8 cellular contexts compared by ENCODE assay signal in the genomic region with DNA sequence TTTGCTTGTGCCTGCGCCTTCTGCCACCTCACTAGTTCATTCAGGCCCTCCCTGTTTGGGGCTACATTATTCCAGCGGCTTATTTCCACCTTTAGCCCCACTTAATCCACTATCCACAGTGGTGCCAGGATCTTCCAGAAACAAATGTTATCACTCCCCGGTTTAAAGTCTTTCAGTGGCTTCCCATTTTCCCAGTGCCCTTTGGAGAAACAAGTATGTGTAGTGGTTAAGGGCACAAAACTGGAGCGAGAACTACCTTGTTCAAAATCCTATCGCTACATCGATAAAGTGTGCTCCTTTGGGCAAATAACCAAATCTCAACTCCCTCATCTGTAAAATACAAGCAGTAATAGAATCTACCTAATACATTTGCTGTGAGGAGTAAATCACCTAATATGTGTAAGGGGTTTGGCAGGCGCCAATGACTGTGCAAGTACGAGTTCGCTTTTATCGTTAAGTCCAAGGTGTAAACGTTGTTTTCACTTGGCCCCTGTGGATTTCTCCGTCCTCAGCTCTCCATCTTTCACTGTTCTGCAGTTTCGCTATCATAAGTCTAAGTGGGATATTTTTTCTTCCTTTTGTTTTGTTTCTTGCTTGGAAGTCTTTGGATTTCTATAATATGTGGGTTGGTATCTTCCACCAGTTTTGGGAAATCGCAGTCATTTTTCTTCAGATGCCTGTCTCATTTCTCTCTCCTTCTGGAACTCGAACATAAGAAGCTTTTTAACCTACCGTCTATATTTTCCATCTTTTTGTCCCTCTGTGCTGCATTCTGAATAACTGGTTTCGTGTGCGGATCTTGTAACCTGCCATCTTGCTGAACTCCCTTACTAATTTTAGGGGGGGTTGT. TPM values are rescaled to one million over a fixed set of nuclear protein-coding genes. Genes with fewer than 3 reads are reported as not detected.
A peak's percentile ranks its signal among the peaks of the same experiment; 100 is the strongest.
DNase-seq lines count a peak whose midpoint lies in the region; ATAC-seq and TF ChIP-seq lines count a peak whose summit lies in the region.

No MANE protein-coding gene starts in this region.

- peak overlapping the region; percentile 98 for H3K4me3 Mint-ChIP-seq in activated CD8-positive, alpha-beta T cell treated with anti-CD3 and anti-CD28 coated beads for 36 hours

- no peak for TF ChIP-seq CTCF in activated CD8-positive, alpha-beta T cell treated with anti-CD3 and anti-CD28 coated beads for 36 hours (IDR thresholded peaks at IDR 0.05)

- H3K9me3 ChIP-seq in iPS-18a (ENCODE audit: control insufficient read depth, low read depth, low read length) (no peaks in the 10 kb centered on the region), stomach smooth muscle (ENCODE audit: control insufficient read depth in 2 of 2, low read length in 2 of 2) (no peaks in the 10 kb centered on the region)

- peak; percentile 58 for DNase-seq in DMS79 treated with DMSO at 0.1 percent for 48 hours (lab: John Stamatoyannopoulos, UW)
- DNase-seq in DMS79 (lab: John Stamatoyannopoulos, UW) = no peak
- DNase-seq in activated CD8-positive, alpha-beta T cell treated with anti-CD3 and anti-CD28 coated beads for 36 hours = no peak
- no peak for DNase-seq in NCI-H446 treated with DMSO at 0.1 percent for 48 hours (lab: John Stamatoyannopoulos, UW)
- no peak for DNase-seq in SW480 (ENCODE audit: low spot score)

- H3K9me3 Mint-ChIP-seq in activated CD8-positive, alpha-beta T cell treated with anti-CD3 and anti-CD28 coated beads for 36 hours = no peaks in the 10 kb centered on the region

- peaks cover 45% of the 10 kb centered on the region for H3K4me1 Mint-ChIP-seq in activated CD8-positive, alpha-beta T cell treated with anti-CD3 and anti-CD28 coated beads for 36 hours (ENCODE audit: low read depth)

- H3K36me3 ChIP-seq in iPS-18a (ENCODE audit: control insufficient read depth, low read depth, low read length) = peaks cover 7% of the 10 kb centered on the region
- H3K36me3 ChIP-seq in stomach smooth muscle (ENCODE audit: control insufficient read depth in 2 of 2, insufficient read depth in 2 of 2, low read length in 2 of 2) = peaks cover 3 to 4% of the 10 kb centered on the region in 2 donors

- H3K36me3 Mint-ChIP-seq in activated CD8-positive, alpha-beta T cell treated with anti-CD3 and anti-CD28 coated beads for 36 hours (ENCODE audit: low read depth) = peaks cover 35% of the 10 kb centered on the region

- intact Hi-C loops in activated CD8-positive, alpha-beta T cell treated with anti-CD3 and anti-CD28 coated beads for 36 hours (cut with micrococcal nuclease) = no loop called here

- peaks cover 6% of the 10 kb centered on the region for H3K4me1 ChIP-seq in iPS-18a (ENCODE audit: control insufficient read depth, low read depth, low read length)
- peaks cover 17% of the 10 kb centered on the region for H3K4me1 ChIP-seq in stomach smooth muscle (ENCODE audit: control insufficient read depth, insufficient read depth, low read length)

- H3K27me3 Mint-ChIP-seq in activated CD8-positive, alpha-beta T cell treated with anti-CD3 and anti-CD28 coated beads for 36 hours = no peaks in the 10 kb centered on the region

- CTCF ChIA-PET in activated CD8-positive, alpha-beta T cell treated with anti-CD3 and anti-CD28 coated beads for 36 hours (lab: Charles Lee) = interaction anchor here (1.0 to 4.5 kb wide), 12 partner anchors 8 to 88 kb away, joined by 3 to 37 read pairs (median 3); no protein-coding TSS in a partner anchor

- ATAC-seq in activated CD8-positive, alpha-beta T cell treated with anti-CD3 and anti-CD28 coated beads for 36 hours = no peak
- no peak for ATAC-seq in HG03520 (IDR thresholded peaks at IDR 0.05; ENCODE audit: unreplicated experiment)

- POLR2A ChIA-PET in activated CD8-positive, alpha-beta T cell treated with anti-CD3 and anti-CD28 coated beads for 36 hours (lab: Charles Lee) = interaction anchor here (0.9 to 3.4 kb wide), 11 partner anchors 9 to 183 kb away, joined by 3 to 52 read pairs (median 4); partner anchors contain the start of genes SNIP1 and ZC3H12A

- H3K4me3 ChIP-seq in iPS-18a (ENCODE audit: low read length) (peak overlapping the region; percentile 79), stomach smooth muscle (ENCODE audit: low read length in 2 of 2) (peak overlapping the region; percentile 86 to 94)

- H3K27me3 ChIP-seq in iPS-18a (ENCODE audit: control insufficient read depth, insufficient read depth, low read length) (peaks cover 10% of the 10 kb centered on the region), stomach smooth muscle (ENCODE audit: control insufficient read depth in 1 of 2, insufficient read depth in 2 of 2, low read length in 2 of 2) (no peaks in the 10 kb centered on the region)

- peak overlapping the region; percentile 54 for H3K9ac ChIP-seq in iPS-18a (ENCODE audit: low read length)
- H3K9ac ChIP-seq in stomach smooth muscle (ENCODE audit: low read length in 2 of 2) = peak overlapping the region; percentile 94 to 96

- H3K27ac Mint-ChIP-seq in activated CD8-positive, alpha-beta T cell treated with anti-CD3 and anti-CD28 coated beads for 36 hours = peak overlapping the region; percentile 96

- H3K27ac ChIP-seq in iPS-18a (ENCODE audit: low read length) (peak overlapping the region; percentile 4), stomach smooth muscle (ENCODE audit: low read length) (peak overlapping the region; percentile 90)

RNA-seq across cellular contexts. Expression of gene MEAF6, which starts 0.8 kb away (rescaled TPM):
- 10 to 100 TPM; 74.0 to 76.3 TPM for total RNA-seq in activated CD8-positive, alpha-beta T cell treated with anti-CD3 and anti-CD28 coated beads for 36 hours

RNA-seq across cellular contexts. Expression of gene SNIP1, which starts 38.7 kb away (rescaled TPM):
- 10 to 100 TPM; 18.3 to 21.8 TPM for total RNA-seq in activated CD8-positive, alpha-beta T cell treated with anti-CD3 and anti-CD28 coated beads for 36 hours

RNA-seq across cellular contexts. Expression of gene ZC3H12A, which starts 41.0 kb away (rescaled TPM):
- total RNA-seq in activated CD8-positive, alpha-beta T cell treated with anti-CD3 and anti-CD28 coated beads for 36 hours = 10 to 100 TPM; 20.4 to 20.5 TPM

RNA-seq across cellular contexts. Expression of gene DNALI1, which starts 41.3 kb away (rescaled TPM):
- not detected for total RNA-seq in activated CD8-positive, alpha-beta T cell treated with anti-CD3 and anti-CD28 coated beads for 36 hours
